In the genomic region with DNA sequence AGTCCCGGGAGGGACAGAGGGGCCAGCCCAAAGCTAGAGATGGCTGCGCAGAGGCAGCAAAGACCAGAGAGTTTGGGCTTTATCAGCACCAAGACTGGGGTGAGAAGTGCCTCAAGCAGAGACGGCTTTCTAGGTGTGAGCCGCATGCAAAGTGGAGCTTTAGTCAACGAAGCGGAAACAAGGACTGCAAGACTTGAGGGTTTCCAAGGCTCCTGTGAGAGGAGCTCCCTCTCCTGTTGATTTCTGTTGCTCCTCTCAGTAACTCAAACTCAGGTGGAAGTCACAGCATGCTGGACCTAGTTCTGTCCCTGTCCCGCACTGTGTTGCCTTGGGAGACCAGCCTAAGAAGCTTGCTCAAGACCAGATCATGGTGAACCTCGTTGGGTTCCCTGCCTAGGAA, we compare ENCODE assay signal across 13 cellular contexts.
A peak's percentile ranks its signal among the peaks of the same experiment; 100 is the strongest.
DNase-seq lines count a peak whose midpoint lies in the region; ATAC-seq and TF ChIP-seq lines count a peak whose summit lies in the region.
"Had no signal": no experiment of that assay in that cellular context is flagged by ENCODE, and none has a peak within 500 bp of the region (broad histone marks: within the 10 kb centered on the region; RNA-seq: fewer than 3 reads in every experiment).

No MANE protein-coding gene starts in this region.

- no peak overlapping the region for H3K4me3 Mint-ChIP-seq in T-helper 17 cell
- H3K4me3 Mint-ChIP-seq: CD4-positive, CD25-positive, alpha-beta regulatory T cell had no signal

- no peak for TF ChIP-seq CTCF in esophagus muscularis mucosa (IDR thresholded peaks at IDR 0.05)

- H3K36me3 Mint-ChIP-seq in T-helper 17 cell (ENCODE audit: low read depth) = peaks cover 4% of the 10 kb centered on the region

- H3K27me3 Mint-ChIP-seq in T-helper 17 cell = no peaks in the 10 kb centered on the region
- H3K27me3 Mint-ChIP-seq: CD4-positive, CD25-positive, alpha-beta regulatory T cell had no signal

- DNase-seq in DMS79 treated with DMSO at 0.1 percent for 48 hours (lab: John Stamatoyannopoulos, UW) (peak; percentile 14), DMS79 (lab: John Stamatoyannopoulos, UW) (no peak), T-helper 17 cell (no peak), esophagus muscularis mucosa (ENCODE audit: extremely low spot score) (peak; percentile 86), NCI-H748 treated with DMSO at 0.1 percent for 48 hours (lab: John Stamatoyannopoulos, UW) (no peak), HuH-7 (ENCODE audit: low spot score) (no peak), OCI-M1 (lab: John Stamatoyannopoulos, UW) (no peak)
- DNase-seq: 8988T; ACHN; Calu3; CD4-positive, CD25-positive, alpha-beta regulatory T cell had no signal

- no peak overlapping the region for H3K27ac ChIP-seq in esophagus muscularis mucosa (replicated peaks in 1 of 4)
- H3K27ac ChIP-seq: BLaER1 treated with 17β-estradiol and CSF1 and Interleukin-3, amounts not matched to agents 10 nM and 100 nM had no signal

- H3K9me3 ChIP-seq in T-helper 17 cell (ENCODE audit: control insufficient read depth, low read length, poor library complexity, severe bottlenecking) = no peaks in the 10 kb centered on the region
- H3K9me3 ChIP-seq in esophagus muscularis mucosa = no peaks in the 10 kb centered on the region
- H3K9me3 ChIP-seq: BLaER1 treated with 17β-estradiol and CSF1 and Interleukin-3, amounts not matched to agents 10 nM and 100 nM; HAP-1 had no signal

- no peak for TF ChIP-seq EP300 in esophagus muscularis mucosa (IDR thresholded peaks at IDR 0.05)

- ATAC-seq in T-helper 17 cell = peak; percentile 7

- 93% methylated on average over 8 of the region's 8 CpGs for WGBS in esophagus muscularis mucosa

- H3K4me1 Mint-ChIP-seq in T-helper 17 cell = no peaks in the 10 kb centered on the region
- H3K4me1 Mint-ChIP-seq: CD4-positive, CD25-positive, alpha-beta regulatory T cell had no signal

- intact Hi-C loops in esophagus muscularis mucosa (cut with DNase I) = no loop called here

- peaks cover 0 to 4% (median 0%) of the 10 kb centered on the region in 4 donors for H3K4me1 ChIP-seq in esophagus muscularis mucosa
- H3K4me1 ChIP-seq: HAP-1 had no signal

- H3K27ac Mint-ChIP-seq in T-helper 17 cell = no peak overlapping the region

- H3K36me3 ChIP-seq in esophagus muscularis mucosa = peaks cover 0 to 13% (median 6%) of the 10 kb centered on the region in 4 donors
- H3K36me3 ChIP-seq: HAP-1 had no signal

- H3K27me3 ChIP-seq in esophagus muscularis mucosa = no peaks in the 10 kb centered on the region
- H3K27me3 ChIP-seq: BLaER1 treated with 17β-estradiol and CSF1 and Interleukin-3, amounts not matched to agents 10 nM and 100 nM had no signal

- no peak for TF ChIP-seq POLR2A in esophagus muscularis mucosa (IDR thresholded peaks at IDR 0.05; ENCODE audit: low read depth)

- H3K4me3 ChIP-seq in esophagus muscularis mucosa = no peak overlapping the region
- H3K4me3 ChIP-seq: BLaER1 treated with 17β-estradiol and CSF1 and Interleukin-3, amounts not matched to agents 10 nM and 100 nM; HAP-1 had no signal

Comparison
In these comparisons a context has a peak if more than half of its experiments do, and no peak if none do; other contexts are left out.
1. DNase-seq: peak in DMS79 treated with DMSO at 0.1 percent for 48 hours (single experiment) and esophagus muscularis mucosa (single experiment); none in DMS79 (single experiment), T-helper 17 cell (0 of 3), NCI-H748 treated with DMSO at 0.1 percent for 48 hours (single experiment), HuH-7 (single experiment) and OCI-M1 (single experiment).